In the genomic region with DNA sequence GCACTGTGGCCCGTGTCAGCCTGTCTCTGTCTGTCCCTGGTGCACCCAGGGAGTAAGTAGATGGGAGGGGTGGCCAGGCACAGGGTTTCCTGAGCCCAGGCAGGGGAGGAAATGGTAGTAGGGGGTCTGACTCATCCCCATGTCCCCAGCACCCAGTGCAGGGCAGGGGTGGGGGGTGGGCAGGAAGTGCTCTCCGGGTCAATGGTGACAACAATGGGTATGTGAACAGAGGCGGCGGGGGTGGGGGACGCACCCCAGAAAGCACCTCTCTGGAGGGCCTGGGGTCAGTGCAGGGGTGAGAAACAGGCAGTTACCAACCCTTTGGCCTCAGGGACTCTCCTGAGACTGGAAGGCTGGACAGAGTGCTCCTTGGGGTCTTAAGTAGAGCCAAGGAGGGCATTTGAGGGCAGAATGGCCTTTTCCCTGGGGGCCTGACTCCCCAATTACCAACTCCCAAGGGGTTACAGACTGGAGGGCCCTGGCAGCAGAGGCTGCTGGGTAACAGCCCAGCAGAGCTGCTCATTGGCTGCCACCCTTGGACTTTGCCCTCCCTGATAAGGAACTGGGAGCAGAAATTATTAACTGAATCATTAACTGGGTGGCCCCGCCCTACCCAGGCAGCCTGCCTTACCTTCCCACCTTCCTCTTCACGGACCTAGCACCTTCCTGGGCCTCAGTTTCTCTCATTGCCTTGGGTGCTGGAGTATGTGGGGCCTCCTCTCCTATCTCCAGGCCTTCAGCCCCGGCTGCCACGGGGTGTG, we compare ENCODE assay signal across 1 cellular context.
TF ChIP-seq lines count a peak whose summit lies in the region.

No MANE protein-coding gene starts in this region.

TF ChIP-seq in HepG2, 621 proteins besides CTCF, POLR2A, EP300 and RAD21 (continued from another document and continues in another):
- TF ChIP-seq, protein P1, sequence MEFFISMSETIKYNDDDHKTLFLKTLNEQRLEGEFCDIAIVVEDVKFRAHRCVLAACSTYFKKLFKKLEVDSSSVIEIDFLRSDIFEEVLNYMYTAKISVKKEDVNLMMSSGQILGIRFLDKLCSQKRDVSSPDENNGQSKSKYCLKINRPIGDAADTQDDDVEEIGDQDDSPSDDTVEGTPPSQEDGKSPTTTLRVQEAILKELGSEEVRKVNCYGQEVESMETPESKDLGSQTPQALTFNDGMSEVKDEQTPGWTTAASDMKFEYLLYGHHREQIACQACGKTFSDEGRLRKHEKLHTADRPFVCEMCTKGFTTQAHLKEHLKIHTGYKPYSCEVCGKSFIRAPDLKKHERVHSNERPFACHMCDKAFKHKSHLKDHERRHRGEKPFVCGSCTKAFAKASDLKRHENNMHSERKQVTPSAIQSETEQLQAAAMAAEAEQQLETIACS (CRISPR knock-in tag; IDR thresholded peaks at IDR 0.05): no peak
- TF ChIP-seq, protein P2, sequence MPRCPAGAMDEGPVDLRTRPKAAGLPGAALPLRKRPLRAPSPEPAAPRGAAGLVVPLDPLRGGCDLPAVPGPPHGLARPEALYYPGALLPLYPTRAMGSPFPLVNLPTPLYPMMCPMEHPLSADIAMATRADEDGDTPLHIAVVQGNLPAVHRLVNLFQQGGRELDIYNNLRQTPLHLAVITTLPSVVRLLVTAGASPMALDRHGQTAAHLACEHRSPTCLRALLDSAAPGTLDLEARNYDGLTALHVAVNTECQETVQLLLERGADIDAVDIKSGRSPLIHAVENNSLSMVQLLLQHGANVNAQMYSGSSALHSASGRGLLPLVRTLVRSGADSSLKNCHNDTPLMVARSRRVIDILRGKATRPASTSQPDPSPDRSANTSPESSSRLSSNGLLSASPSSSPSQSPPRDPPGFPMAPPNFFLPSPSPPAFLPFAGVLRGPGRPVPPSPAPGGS (CRISPR knock-in tag; IDR thresholded peaks at IDR 0.05): peak; percentile 67; the same call in 1 of the 2 replicates
- TF ChIP-seq YEATS4 (CRISPR knock-in tag; IDR thresholded peaks at IDR 0.05; ENCODE audit: borderline replicate concordance) (peak; percentile 84), RBFOX2 (IDR thresholded peaks at IDR 0.05; ENCODE audit: low read depth, low read length) (peak; percentile 74), CHD4 (IDR thresholded peaks at IDR 0.05; ENCODE audit: borderline replicate concordance, low read length) (peak; percentile 82; the same call in 1 of the 2 replicates), HNF4G (IDR thresholded peaks at IDR 0.05; ENCODE audit: borderline replicate concordance, low read depth, low read length) (peak; percentile 96), HNF4G (CRISPR knock-in tag; IDR thresholded peaks at IDR 0.05; ENCODE audit: borderline replicate concordance, low read depth) (peak; percentile 76; the same call in 1 of the 2 replicates), ZNF562 (CRISPR knock-in tag; IDR thresholded peaks at IDR 0.05; ENCODE audit: borderline replicate concordance) (no peak), HNRNPUL1 (IDR thresholded peaks at IDR 0.05; ENCODE audit: low read depth, low read length) (no peak), NFKBIZ (CRISPR knock-in tag; IDR thresholded peaks at IDR 0.05) (0 out of 2 replicates have a peak, but pooled peaks have one; percentile 26), ZNF446 (CRISPR knock-in tag; IDR thresholded peaks at IDR 0.05) (0 out of 2 replicates have a peak, but pooled peaks have one; percentile 49), SAP130 (CRISPR knock-in tag; IDR thresholded peaks at IDR 0.05; ENCODE audit: low read depth) (peak; percentile 74), ZNF709 (CRISPR knock-in tag; IDR thresholded peaks at IDR 0.05) (0 out of 2 replicates have a peak, but pooled peaks have one; percentile 73), FOXA3 (CRISPR knock-in tag; IDR thresholded peaks at IDR 0.05) (peak; percentile 27; the same call in 1 of the 2 replicates), HDAC1 (CRISPR knock-in tag; IDR thresholded peaks at IDR 0.05) (peak; percentile 76), ZNF530 (CRISPR knock-in tag; IDR thresholded peaks at IDR 0.05; ENCODE audit: low read depth) (no peak), ZNF652 (CRISPR knock-in tag; IDR thresholded peaks at IDR 0.05; ENCODE audit: borderline replicate concordance, low read depth) (peak; percentile 85), ZSCAN21 (CRISPR knock-in tag; IDR thresholded peaks at IDR 0.05; ENCODE audit: borderline replicate concordance) (peak; percentile 14), ZNF264 (CRISPR knock-in tag; IDR thresholded peaks at IDR 0.05) (peak; percentile 41; the same call in 1 of the 2 replicates), FLYWCH1 (CRISPR knock-in tag; IDR thresholded peaks at IDR 0.05) (no peak), ZNF563 (CRISPR knock-in tag; IDR thresholded peaks at IDR 0.05) (0 out of 2 replicates have a peak, but pooled peaks have one; percentile 49), RBAK (CRISPR knock-in tag; IDR thresholded peaks at IDR 0.05) (0 out of 2 replicates have a peak, but pooled peaks have one; percentile 11), FOXJ3 (CRISPR knock-in tag; IDR thresholded peaks at IDR 0.05; ENCODE audit: borderline replicate concordance) (no peak; the same call in none of the 2 replicates), DNMT3B (CRISPR knock-in tag; conservative IDR thresholded peaks at IDR 0.05) (0 out of 2 replicates have a peak, but pooled peaks have one; percentile 36), SIN3B (IDR thresholded peaks at IDR 0.05; ENCODE audit: low read length) (no peak), MED1 (CRISPR knock-in tag; IDR thresholded peaks at IDR 0.05) (peak; percentile 84), MEF2D (CRISPR knock-in tag; IDR thresholded peaks at IDR 0.05) (peak; percentile 59)
- TF ChIP-seq, protein P3, sequence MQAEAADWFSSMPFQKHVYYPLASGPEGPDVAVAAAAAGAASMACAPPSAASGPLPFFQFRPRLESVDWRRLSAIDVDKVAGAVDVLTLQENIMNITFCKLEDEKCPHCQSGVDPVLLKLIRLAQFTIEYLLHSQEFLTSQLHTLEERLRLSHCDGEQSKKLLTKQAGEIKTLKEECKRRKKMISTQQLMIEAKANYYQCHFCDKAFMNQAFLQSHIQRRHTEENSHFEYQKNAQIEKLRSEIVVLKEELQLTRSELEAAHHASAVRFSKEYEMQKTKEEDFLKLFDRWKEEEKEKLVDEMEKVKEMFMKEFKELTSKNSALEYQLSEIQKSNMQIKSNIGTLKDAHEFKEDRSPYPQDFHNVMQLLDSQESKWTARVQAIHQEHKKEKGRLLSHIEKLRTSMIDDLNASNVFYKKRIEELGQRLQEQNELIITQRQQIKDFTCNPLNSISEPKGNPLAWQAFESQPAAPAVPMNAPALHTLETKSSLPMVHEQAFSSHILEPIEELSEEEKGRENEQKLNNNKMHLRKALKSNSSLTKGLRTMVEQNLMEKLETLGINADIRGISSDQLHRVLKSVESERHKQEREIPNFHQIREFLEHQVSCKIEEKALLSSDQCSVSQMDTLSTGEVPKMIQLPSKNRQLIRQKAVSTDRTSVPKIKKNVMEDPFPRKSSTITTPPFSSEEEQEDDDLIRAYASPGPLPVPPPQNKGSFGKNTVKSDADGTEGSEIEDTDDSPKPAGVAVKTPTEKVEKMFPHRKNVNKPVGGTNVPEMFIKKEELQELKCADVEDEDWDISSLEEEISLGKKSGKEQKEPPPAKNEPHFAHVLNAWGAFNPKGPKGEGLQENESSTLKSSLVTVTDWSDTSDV (CRISPR knock-in tag; IDR thresholded peaks at IDR 0.05): 0 out of 2 replicates have a peak, but pooled peaks have one; percentile 23
- TF ChIP-seq, protein P4, sequence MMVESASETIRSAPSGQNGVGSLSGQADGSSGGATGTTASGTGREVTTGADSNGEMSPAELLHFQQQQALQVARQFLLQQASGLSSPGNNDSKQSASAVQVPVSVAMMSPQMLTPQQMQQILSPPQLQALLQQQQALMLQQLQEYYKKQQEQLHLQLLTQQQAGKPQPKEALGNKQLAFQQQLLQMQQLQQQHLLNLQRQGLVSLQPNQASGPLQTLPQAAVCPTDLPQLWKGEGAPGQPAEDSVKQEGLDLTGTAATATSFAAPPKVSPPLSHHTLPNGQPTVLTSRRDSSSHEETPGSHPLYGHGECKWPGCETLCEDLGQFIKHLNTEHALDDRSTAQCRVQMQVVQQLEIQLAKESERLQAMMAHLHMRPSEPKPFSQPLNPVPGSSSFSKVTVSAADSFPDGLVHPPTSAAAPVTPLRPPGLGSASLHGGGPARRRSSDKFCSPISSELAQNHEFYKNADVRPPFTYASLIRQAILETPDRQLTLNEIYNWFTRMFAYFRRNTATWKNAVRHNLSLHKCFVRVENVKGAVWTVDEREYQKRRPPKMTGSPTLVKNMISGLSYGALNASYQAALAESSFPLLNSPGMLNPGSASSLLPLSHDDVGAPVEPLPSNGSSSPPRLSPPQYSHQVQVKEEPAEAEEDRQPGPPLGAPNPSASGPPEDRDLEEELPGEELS (CRISPR knock-in tag; IDR thresholded peaks at IDR 0.05): peak; percentile 53; the same call in 1 of the 2 replicates
- TF ChIP-seq, protein P5, sequence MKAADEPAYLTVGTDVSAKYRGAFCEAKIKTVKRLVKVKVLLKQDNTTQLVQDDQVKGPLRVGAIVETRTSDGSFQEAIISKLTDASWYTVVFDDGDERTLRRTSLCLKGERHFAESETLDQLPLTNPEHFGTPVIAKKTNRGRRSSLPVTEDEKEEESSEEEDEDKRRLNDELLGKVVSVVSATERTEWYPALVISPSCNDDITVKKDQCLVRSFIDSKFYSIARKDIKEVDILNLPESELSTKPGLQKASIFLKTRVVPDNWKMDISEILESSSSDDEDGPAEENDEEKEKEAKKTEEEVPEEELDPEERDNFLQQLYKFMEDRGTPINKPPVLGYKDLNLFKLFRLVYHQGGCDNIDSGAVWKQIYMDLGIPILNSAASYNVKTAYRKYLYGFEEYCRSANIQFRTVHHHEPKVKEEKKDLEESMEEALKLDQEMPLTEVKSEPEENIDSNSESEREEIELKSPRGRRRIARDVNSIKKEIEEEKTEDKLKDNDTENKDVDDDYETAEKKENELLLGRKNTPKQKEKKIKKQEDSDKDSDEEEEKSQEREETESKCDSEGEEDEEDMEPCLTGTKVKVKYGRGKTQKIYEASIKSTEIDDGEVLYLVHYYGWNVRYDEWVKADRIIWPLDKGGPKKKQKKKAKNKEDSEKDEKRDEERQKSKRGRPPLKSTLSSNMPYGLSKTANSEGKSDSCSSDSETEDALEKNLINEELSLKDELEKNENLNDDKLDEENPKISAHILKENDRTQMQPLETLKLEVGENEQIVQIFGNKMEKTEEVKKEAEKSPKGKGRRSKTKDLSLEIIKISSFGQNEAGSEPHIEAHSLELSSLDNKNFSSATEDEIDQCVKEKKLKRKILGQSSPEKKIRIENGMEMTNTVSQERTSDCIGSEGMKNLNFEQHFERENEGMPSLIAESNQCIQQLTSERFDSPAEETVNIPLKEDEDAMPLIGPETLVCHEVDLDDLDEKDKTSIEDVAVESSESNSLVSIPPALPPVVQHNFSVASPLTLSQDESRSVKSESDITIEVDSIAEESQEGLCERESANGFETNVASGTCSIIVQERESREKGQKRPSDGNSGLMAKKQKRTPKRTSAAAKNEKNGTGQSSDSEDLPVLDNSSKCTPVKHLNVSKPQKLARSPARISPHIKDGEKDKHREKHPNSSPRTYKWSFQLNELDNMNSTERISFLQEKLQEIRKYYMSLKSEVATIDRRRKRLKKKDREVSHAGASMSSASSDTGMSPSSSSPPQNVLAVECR (CRISPR knock-in tag; IDR thresholded peaks at IDR 0.05; ENCODE audit: borderline replicate concordance): peak; percentile 60; the same call in 1 of the 2 replicates
- TF ChIP-seq, protein P6, sequence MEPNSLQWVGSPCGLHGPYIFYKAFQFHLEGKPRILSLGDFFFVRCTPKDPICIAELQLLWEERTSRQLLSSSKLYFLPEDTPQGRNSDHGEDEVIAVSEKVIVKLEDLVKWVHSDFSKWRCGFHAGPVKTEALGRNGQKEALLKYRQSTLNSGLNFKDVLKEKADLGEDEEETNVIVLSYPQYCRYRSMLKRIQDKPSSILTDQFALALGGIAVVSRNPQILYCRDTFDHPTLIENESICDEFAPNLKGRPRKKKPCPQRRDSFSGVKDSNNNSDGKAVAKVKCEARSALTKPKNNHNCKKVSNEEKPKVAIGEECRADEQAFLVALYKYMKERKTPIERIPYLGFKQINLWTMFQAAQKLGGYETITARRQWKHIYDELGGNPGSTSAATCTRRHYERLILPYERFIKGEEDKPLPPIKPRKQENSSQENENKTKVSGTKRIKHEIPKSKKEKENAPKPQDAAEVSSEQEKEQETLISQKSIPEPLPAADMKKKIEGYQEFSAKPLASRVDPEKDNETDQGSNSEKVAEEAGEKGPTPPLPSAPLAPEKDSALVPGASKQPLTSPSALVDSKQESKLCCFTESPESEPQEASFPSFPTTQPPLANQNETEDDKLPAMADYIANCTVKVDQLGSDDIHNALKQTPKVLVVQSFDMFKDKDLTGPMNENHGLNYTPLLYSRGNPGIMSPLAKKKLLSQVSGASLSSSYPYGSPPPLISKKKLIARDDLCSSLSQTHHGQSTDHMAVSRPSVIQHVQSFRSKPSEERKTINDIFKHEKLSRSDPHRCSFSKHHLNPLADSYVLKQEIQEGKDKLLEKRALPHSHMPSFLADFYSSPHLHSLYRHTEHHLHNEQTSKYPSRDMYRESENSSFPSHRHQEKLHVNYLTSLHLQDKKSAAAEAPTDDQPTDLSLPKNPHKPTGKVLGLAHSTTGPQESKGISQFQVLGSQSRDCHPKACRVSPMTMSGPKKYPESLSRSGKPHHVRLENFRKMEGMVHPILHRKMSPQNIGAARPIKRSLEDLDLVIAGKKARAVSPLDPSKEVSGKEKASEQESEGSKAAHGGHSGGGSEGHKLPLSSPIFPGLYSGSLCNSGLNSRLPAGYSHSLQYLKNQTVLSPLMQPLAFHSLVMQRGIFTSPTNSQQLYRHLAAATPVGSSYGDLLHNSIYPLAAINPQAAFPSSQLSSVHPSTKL (CRISPR knock-in tag; IDR thresholded peaks at IDR 0.05): peak; percentile 60; the same call in 1 of the 2 replicates
- TF ChIP-seq, protein P7, sequence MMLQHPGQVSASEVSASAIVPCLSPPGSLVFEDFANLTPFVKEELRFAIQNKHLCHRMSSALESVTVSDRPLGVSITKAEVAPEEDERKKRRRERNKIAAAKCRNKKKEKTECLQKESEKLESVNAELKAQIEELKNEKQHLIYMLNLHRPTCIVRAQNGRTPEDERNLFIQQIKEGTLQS (CRISPR knock-in tag; IDR thresholded peaks at IDR 0.05): peak; percentile 69
- TF ChIP-seq, protein P8, sequence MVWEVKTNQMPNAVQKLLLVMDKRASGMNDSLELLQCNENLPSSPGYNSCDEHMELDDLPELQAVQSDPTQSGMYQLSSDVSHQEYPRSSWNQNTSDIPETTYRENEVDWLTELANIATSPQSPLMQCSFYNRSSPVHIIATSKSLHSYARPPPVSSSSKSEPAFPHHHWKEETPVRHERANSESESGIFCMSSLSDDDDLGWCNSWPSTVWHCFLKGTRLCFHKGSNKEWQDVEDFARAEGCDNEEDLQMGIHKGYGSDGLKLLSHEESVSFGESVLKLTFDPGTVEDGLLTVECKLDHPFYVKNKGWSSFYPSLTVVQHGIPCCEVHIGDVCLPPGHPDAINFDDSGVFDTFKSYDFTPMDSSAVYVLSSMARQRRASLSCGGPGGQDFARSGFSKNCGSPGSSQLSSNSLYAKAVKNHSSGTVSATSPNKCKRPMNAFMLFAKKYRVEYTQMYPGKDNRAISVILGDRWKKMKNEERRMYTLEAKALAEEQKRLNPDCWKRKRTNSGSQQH (CRISPR knock-in tag; IDR thresholded peaks at IDR 0.05; ENCODE audit: low read depth): peak; percentile 72
